In genomic region chr20:36359668-36360406, GRCh38 we compare ENCODE assay signal across 1 cellular context.
TF ChIP-seq lines count a peak whose summit lies in the region.

No MANE protein-coding gene starts in this region.

TF ChIP-seq in K562, 482 proteins besides CTCF, POLR2A, EP300 and RAD21:
- TF ChIP-seq SMC3 (conservative IDR thresholded peaks at IDR 0.05; ENCODE audit: insufficient read depth, low read depth, low read length) (no peak), ZNF764 (CRISPR knock-in tag; IDR thresholded peaks at IDR 0.05; ENCODE audit: low read depth) (no peak), RBM25 (IDR thresholded peaks at IDR 0.05; ENCODE audit: low read depth, low read length, severe bottlenecking) (peak; percentile 93), XRCC3 (IDR thresholded peaks at IDR 0.05) (no peak), ZNF395 (CRISPR knock-in tag; IDR thresholded peaks at IDR 0.05) (no peak), POLR2B (IDR thresholded peaks at IDR 0.05; ENCODE audit: low read depth, partially characterized antibody) (no peak), DACH1 (IDR thresholded peaks at IDR 0.05; ENCODE audit: partially characterized antibody) (no peak), NFXL1 (CRISPR knock-in tag; IDR thresholded peaks at IDR 0.05) (no peak), BRD4 (IDR thresholded peaks at IDR 0.05) (no peak), BCOR (IDR thresholded peaks at IDR 0.05) (peak; percentile 87), ZNF57 (CRISPR knock-in tag; IDR thresholded peaks at IDR 0.05) (no peak), RBM14 (IDR thresholded peaks at IDR 0.05; ENCODE audit: borderline replicate concordance, insufficient read depth, low read depth, low read length) (no peak), POLR3A (IDR thresholded peaks at IDR 0.05; ENCODE audit: borderline replicate concordance, extremely low read depth, insufficient read depth, insufficient read length) (no peak), CSDE1 (IDR thresholded peaks at IDR 0.05) (no peak), HMGN3 (IDR thresholded peaks at IDR 0.05; ENCODE audit: borderline replicate concordance, extremely low read depth, insufficient read length, low read depth, low read length) (no peak), NEUROD1 (IDR thresholded peaks at IDR 0.05; ENCODE audit: borderline replicate concordance, low read depth, low read length, partially characterized antibody) (no peak), ESRRA (IDR thresholded peaks at IDR 0.05; ENCODE audit: borderline replicate concordance, low read depth) (peak; percentile 81), ZNF644 (tag; IDR thresholded peaks at IDR 0.05; ENCODE audit: low read depth) (no peak), E2F4 (CRISPR knock-in tag; IDR thresholded peaks at IDR 0.05; ENCODE audit: low read depth) (no peak), SAP30 (IDR thresholded peaks at IDR 0.05; ENCODE audit: borderline replicate concordance, insufficient read depth, low read depth, low read length, poor library complexity, severe bottlenecking) (no peak), TAF15 (IDR thresholded peaks at IDR 0.05; ENCODE audit: low read depth, low read length) (no peak), IRF2 (CRISPR knock-in tag; IDR thresholded peaks at IDR 0.05) (no peak), ZBTB11 (CRISPR knock-in tag; IDR thresholded peaks at IDR 0.05) (no peak), KLF10 (CRISPR knock-in tag; IDR thresholded peaks at IDR 0.05) (no peak), CBX3 (IDR thresholded peaks at IDR 0.05; ENCODE audit: borderline replicate concordance in 1 of 2, low read length in 2 of 2) (0 out of 3 replicates have a peak, but pooled peaks of 1 of the 2 experiments have one; percentile 15), RBM39 (optimal IDR thresholded peaks at IDR 0.05; ENCODE audit: low read depth, low read length) (no peak), PCBP1 (IDR thresholded peaks at IDR 0.05; ENCODE audit: low read depth, low read length, poor library complexity, severe bottlenecking) (no peak), PHTF2 (CRISPR knock-in tag; IDR thresholded peaks at IDR 0.05) (no peak), ADNP (tag; IDR thresholded peaks at IDR 0.05) (0 out of 2 replicates have a peak, but pooled peaks have one; percentile 60), TCF3 (CRISPR knock-in tag; IDR thresholded peaks at IDR 0.05) (no peak), EWSR1 (IDR thresholded peaks at IDR 0.05; ENCODE audit: borderline replicate concordance, low read depth, partially characterized antibody) (no peak), CBFA2T2 (conservative IDR thresholded peaks at IDR 0.05) (no peak), NFIX (CRISPR knock-in tag; IDR thresholded peaks at IDR 0.05; ENCODE audit: low read depth) (no peak), ETV6 (IDR thresholded peaks at IDR 0.05; ENCODE audit: borderline replicate concordance in 1 of 2, low read depth in 2 of 2, low read length in 1 of 2) (no peak), ETV6 (CRISPR knock-in tag; IDR thresholded peaks at IDR 0.05; ENCODE audit: borderline replicate concordance) (no peak), NCOA6 (IDR thresholded peaks at IDR 0.05) (no peak), KDM1A (IDR thresholded peaks at IDR 0.05) (peak; percentile 36 to 56; a peak in 3 of 4 replicates), ZFP1 (CRISPR knock-in tag; IDR thresholded peaks at IDR 0.05) (no peak), BRCA1 (IDR thresholded peaks at IDR 0.05) (no peak), BRCA1 (CRISPR knock-in tag; IDR thresholded peaks at IDR 0.05) (no peak), MCM5 (IDR thresholded peaks at IDR 0.05; ENCODE audit: low read depth) (no peak), EHMT2 (IDR thresholded peaks at IDR 0.05) (no peak), ZNF263 (CRISPR knock-in tag; IDR thresholded peaks at IDR 0.05; ENCODE audit: borderline replicate concordance) (no peak)
- TF ChIP-seq, protein P1, sequence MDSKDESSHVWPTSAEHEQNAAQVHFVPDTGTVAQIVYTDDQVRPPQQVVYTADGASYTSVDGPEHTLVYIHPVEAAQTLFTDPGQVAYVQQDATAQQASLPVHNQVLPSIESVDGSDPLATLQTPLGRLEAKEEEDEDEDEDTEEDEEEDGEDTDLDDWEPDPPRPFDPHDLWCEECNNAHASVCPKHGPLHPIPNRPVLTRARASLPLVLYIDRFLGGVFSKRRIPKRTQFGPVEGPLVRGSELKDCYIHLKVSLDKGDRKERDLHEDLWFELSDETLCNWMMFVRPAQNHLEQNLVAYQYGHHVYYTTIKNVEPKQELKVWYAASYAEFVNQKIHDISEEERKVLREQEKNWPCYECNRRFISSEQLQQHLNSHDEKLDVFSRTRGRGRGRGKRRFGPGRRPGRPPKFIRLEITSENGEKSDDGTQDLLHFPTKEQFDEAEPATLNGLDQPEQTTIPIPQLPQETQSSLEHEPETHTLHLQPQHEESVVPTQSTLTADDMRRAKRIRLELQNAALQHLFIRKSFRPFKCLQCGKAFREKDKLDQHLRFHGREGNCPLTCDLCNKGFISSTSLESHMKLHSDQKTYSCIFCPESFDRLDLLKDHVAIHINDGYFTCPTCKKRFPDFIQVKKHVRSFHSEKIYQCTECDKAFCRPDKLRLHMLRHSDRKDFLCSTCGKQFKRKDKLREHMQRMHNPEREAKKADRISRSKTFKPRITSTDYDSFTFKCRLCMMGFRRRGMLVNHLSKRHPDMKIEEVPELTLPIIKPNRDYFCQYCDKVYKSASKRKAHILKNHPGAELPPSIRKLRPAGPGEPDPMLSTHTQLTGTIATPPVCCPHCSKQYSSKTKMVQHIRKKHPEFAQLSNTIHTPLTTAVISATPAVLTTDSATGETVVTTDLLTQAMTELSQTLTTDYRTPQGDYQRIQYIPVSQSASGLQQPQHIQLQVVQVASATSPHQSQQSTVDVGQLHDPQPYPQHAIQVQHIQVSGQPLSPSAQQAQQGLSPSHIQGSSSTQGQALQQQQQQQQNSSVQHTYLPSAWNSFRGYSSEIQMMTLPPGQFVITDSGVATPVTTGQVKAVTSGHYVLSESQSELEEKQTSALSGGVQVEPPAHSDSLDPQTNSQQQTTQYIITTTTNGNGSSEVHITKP (IDR thresholded peaks at IDR 0.05; ENCODE audit: partially characterized antibody) = no peak
- TF ChIP-seq, protein P2, sequence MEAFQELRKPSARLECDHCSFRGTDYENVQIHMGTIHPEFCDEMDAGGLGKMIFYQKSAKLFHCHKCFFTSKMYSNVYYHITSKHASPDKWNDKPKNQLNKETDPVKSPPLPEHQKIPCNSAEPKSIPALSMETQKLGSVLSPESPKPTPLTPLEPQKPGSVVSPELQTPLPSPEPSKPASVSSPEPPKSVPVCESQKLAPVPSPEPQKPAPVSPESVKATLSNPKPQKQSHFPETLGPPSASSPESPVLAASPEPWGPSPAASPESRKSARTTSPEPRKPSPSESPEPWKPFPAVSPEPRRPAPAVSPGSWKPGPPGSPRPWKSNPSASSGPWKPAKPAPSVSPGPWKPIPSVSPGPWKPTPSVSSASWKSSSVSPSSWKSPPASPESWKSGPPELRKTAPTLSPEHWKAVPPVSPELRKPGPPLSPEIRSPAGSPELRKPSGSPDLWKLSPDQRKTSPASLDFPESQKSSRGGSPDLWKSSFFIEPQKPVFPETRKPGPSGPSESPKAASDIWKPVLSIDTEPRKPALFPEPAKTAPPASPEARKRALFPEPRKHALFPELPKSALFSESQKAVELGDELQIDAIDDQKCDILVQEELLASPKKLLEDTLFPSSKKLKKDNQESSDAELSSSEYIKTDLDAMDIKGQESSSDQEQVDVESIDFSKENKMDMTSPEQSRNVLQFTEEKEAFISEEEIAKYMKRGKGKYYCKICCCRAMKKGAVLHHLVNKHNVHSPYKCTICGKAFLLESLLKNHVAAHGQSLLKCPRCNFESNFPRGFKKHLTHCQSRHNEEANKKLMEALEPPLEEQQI (IDR thresholded peaks at IDR 0.05) = no peak
- TF ChIP-seq, protein P3, sequence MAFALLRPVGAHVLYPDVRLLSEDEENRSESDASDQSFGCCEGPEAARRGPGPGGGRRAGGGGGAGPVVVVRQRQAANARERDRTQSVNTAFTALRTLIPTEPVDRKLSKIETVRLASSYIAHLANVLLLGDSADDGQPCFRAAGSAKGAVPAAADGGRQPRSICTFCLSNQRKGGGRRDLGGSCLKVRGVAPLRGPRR (CRISPR knock-in tag; IDR thresholded peaks at IDR 0.05) = no peak
- TF ChIP-seq, protein P4, sequence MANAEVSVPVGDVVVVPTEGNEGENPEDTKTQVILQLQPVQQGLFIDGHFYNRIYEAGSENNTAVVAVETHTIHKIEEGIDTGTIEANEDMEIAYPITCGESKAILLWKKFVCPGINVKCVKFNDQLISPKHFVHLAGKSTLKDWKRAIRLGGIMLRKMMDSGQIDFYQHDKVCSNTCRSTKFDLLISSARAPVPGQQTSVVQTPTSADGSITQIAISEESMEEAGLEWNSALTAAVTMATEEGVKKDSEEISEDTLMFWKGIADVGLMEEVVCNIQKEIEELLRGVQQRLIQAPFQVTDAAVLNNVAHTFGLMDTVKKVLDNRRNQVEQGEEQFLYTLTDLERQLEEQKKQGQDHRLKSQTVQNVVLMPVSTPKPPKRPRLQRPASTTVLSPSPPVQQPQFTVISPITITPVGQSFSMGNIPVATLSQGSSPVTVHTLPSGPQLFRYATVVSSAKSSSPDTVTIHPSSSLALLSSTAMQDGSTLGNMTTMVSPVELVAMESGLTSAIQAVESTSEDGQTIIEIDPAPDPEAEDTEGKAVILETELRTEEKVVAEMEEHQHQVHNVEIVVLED (CRISPR knock-in tag; IDR thresholded peaks at IDR 0.05) = no peak
- TF ChIP-seq, protein P5, sequence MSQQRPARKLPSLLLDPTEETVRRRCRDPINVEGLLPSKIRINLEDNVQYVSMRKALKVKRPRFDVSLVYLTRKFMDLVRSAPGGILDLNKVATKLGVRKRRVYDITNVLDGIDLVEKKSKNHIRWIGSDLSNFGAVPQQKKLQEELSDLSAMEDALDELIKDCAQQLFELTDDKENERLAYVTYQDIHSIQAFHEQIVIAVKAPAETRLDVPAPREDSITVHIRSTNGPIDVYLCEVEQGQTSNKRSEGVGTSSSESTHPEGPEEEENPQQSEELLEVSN (IDR thresholded peaks at IDR 0.05; ENCODE audit: borderline replicate concordance in 1 of 2, extremely low read depth in 1 of 2, insufficient read depth in 1 of 2, insufficient read length in 1 of 2, low read depth in 1 of 2, low read length in 1 of 2, poor library complexity in 1 of 2, severe bottlenecking in 1 of 2) = no peak
